Comparison of ENCODE assay signal across 18 cellular contexts in genomic region chr3:132404276-132404675, GRCh38.
"Had no signal": no experiment of that assay in that cellular context is flagged by ENCODE, and none has a peak within 500 bp of the region (broad histone marks: within the 10 kb centered on the region; RNA-seq: fewer than 3 reads in every experiment).

No MANE protein-coding gene starts in this region.

- H3K27me3 ChIP-seq: body of pancreas, spleen, testis, vagina had no signal

- H3K9me3 ChIP-seq: body of pancreas, spleen, testis, vagina had no signal

- H3K4me3 ChIP-seq: body of pancreas, spleen, testis, vagina had no signal

- H3K36me3 ChIP-seq: spleen, vagina, WERI-Rb-1 had no signal

- DNase-seq: activated CD4-positive, alpha-beta T cell treated with anti-CD3 and anti-CD28 coated beads, Interleukin-2, amount 10 ng/mL, durations not matched to agents 7 days and 5 days; activated CD4-positive, CD25-positive, alpha-beta regulatory T cell treated with anti-CD3 and anti-CD28 coated beads, Interleukin-2, amount 50 U/mL, for 72 hours; activated CD8-positive, alpha-beta T cell treated with anti-CD3 and anti-CD28 coated beads for 36 hours; activated gamma-delta T cell treated with Interleukin-2 at 50 U/mL for 16 hours; anterior cingulate cortex; body of pancreas; effector CD8-positive, alpha-beta T cell; foreskin melanocyte; kidney glomerular epithelial cell; left ventricle myocardium superior; nucleus accumbens; spleen; stimulated activated CD4-positive, alpha-beta T cell treated with anti-CD3 and anti-CD28 coated beads, Interleukin-4, amount 100 ng/mL, for 1 hour; stimulated activated naive CD4-positive, alpha-beta T cell; testis; WERI-Rb-1 had no signal

- H3K4me1 ChIP-seq: parathyroid adenoma, testis, vagina had no signal
